ENCODE assay signal across 16 cellular contexts in the genomic region with DNA sequence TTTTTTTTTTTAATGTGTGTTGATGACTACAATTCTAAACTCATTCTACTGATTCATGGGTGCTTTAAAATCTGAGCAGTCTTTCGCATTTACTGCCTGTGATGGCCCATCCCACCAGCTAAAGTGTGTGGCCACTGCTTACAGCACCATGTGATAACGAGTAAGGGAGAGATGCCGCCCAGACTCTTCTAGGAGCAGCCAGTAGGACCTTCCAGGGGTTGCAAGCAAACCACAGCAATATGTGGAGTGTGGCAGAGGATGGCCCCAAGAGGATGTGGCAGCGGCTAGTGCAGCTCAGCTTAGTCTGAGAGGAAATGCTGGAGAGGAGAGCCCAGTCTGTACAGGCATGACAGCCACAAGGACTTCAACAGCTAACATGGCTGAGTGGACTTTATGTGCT. TPM values are rescaled to one million over a fixed set of nuclear protein-coding genes. Genes with fewer than 3 reads are reported as not detected.
DNase-seq lines count a peak whose midpoint lies in the region; ATAC-seq, FAIRE-seq and TF ChIP-seq lines count a peak whose summit lies in the region.
"Had no signal": no experiment of that assay in that cellular context is flagged by ENCODE, and none has a peak within 500 bp of the region (broad histone marks: within the 10 kb centered on the region; RNA-seq: fewer than 3 reads in every experiment).

No MANE protein-coding gene starts in this region.

- H3K9me3 ChIP-seq in DND-41 (ENCODE audit: insufficient read depth, low read length, severe bottlenecking): no peaks in the 10 kb centered on the region
- no peaks in the 10 kb centered on the region for H3K9me3 ChIP-seq in body of pancreas
- H3K9me3 ChIP-seq: testis had no signal

- H3K27me3 ChIP-seq in DND-41 (ENCODE audit: insufficient read depth, low read length, poor library complexity) (no peaks in the 10 kb centered on the region), body of pancreas (no peaks in the 10 kb centered on the region)
- H3K27me3 ChIP-seq: cardiac muscle cell, heart left ventricle, testis had no signal

- no peak overlapping the region for H3K4me2 ChIP-seq in DND-41 (ENCODE audit: insufficient read depth, low read length)

- FAIRE-seq in frontal cortex (lab: Jason Lieb, UNC): no peak
- FAIRE-seq: G401.6 had no signal

- no peaks in the 10 kb centered on the region for H3K4me1 ChIP-seq in DND-41 (ENCODE audit: insufficient read depth, low read length)
- peaks cover 31% of the 10 kb centered on the region for H3K4me1 ChIP-seq in body of pancreas

- no peak for TF ChIP-seq POLR2A in body of pancreas (IDR thresholded peaks at IDR 0.05)

- ATAC-seq in DND-41 (ENCODE audit: insufficient read depth, low read depth) (peak; percentile 68; the same call in 2 of the 3 replicates), GM19395 (IDR thresholded peaks at IDR 0.05; ENCODE audit: unreplicated experiment) (peak; percentile 39), body of pancreas (no peak), GM18511 (IDR thresholded peaks at IDR 0.05; ENCODE audit: unreplicated experiment) (no peak)
- peak; percentile 47 for ATAC-seq in effector memory CD8-positive, alpha-beta T cell (replicated peaks)
- ATAC-seq: heart left ventricle, left cardiac atrium, Panc1, right cardiac atrium had no signal

- H3K4me3 ChIP-seq in DND-41 (ENCODE audit: low read depth in 1 of 2, low read length in 2 of 2): no peak overlapping the region
- H3K4me3 ChIP-seq in body of pancreas: no peak overlapping the region
- H3K4me3 ChIP-seq: cardiac muscle cell, heart left ventricle, testis had no signal

- intact Hi-C loops in body of pancreas (cut with DNase I): no loop called here

- no peak overlapping the region for H2AFZ ChIP-seq in DND-41 (ENCODE audit: low read depth, low read length)

- no peaks in the 10 kb centered on the region for H3K79me2 ChIP-seq in DND-41 (ENCODE audit: insufficient read depth, low read length)

- no peaks in the 10 kb centered on the region for H3K9me3 Mint-ChIP-seq in T-helper 1 cell treated with Interleukin-12 subunit alpha and Interleukin-12 subunit beta and Interleukin-4 antibody, amounts not matched to agents 30 μg/mL and 1 μg/mL, for 36 hours
- H3K9me3 Mint-ChIP-seq in effector memory CD8-positive, alpha-beta T cell: no peaks in the 10 kb centered on the region

- DNase-seq in DND-41: peak; percentile 24
- peak in 1 of 3 experiments; percentile 14 for DNase-seq in effector memory CD8-positive, alpha-beta T cell
- DNase-seq in body of pancreas: no peak
- no peak for DNase-seq in epidermal melanocyte (ENCODE audit: insufficient read length, low spot score)
- DNase-seq in frontal cortex (ENCODE audit: low spot score in 2 of 2): no peak
- DNase-seq: heart left ventricle, left cardiac atrium, right cardiac atrium, testis had no signal

- H3K36me3 ChIP-seq in DND-41 (ENCODE audit: insufficient read depth, low read length) (no peaks in the 10 kb centered on the region), body of pancreas (replicated peaks in 1 of 2; ENCODE audit: insufficient read depth in 1 of 2, low read depth in 2 of 2) (no peaks in the 10 kb centered on the region)
- H3K36me3 ChIP-seq: cardiac muscle cell, heart left ventricle had no signal

- TF ChIP-seq CTCF in DND-41 (IDR thresholded peaks at IDR 0.05; ENCODE audit: borderline replicate concordance, extremely low read depth, low read length, poor library complexity, severe bottlenecking): no peak
- no peak for TF ChIP-seq CTCF in body of pancreas (IDR thresholded peaks at IDR 0.05)

- no peaks in the 10 kb centered on the region for H4K20me1 ChIP-seq in DND-41 (ENCODE audit: insufficient read depth, low read length)

- H3K9ac ChIP-seq in DND-41 (ENCODE audit: low read depth, low read length): no peak overlapping the region

- no peak overlapping the region for H3K27ac ChIP-seq in DND-41 (ENCODE audit: low read length)
- H3K27ac ChIP-seq in body of pancreas: no peak overlapping the region
- H3K27ac ChIP-seq: cardiac muscle cell, heart left ventricle, testis had no signal

- H3K27me3 Mint-ChIP-seq in T-helper 1 cell treated with Interleukin-12 subunit alpha and Interleukin-12 subunit beta and Interleukin-4 antibody, amounts not matched to agents 30 μg/mL and 1 μg/mL, for 36 hours (ENCODE audit: low read depth): peaks cover 3% of the 10 kb centered on the region
- no peaks in the 10 kb centered on the region for H3K27me3 Mint-ChIP-seq in effector memory CD8-positive, alpha-beta T cell

- H3K36me3 Mint-ChIP-seq in T-helper 1 cell treated with Interleukin-12 subunit alpha and Interleukin-12 subunit beta and Interleukin-4 antibody, amounts not matched to agents 30 μg/mL and 1 μg/mL, for 36 hours (ENCODE audit: low read depth): peaks cover 2% of the 10 kb centered on the region
- H3K36me3 Mint-ChIP-seq in effector memory CD8-positive, alpha-beta T cell (ENCODE audit: insufficient read depth): peaks cover 4% of the 10 kb centered on the region

- WGBS in body of pancreas, 2 donors: 69 to 97% methylated on average over 4 of the region's 4 CpGs

- peak overlapping the region; percentile 83 for H3K27ac Mint-ChIP-seq in T-helper 1 cell treated with Interleukin-12 subunit alpha and Interleukin-12 subunit beta and Interleukin-4 antibody, amounts not matched to agents 30 μg/mL and 1 μg/mL, for 36 hours
- H3K27ac Mint-ChIP-seq in effector memory CD8-positive, alpha-beta T cell: peak overlapping the region in 1 of 2 donors; percentile 35

- peak overlapping the region; percentile 30 for H3K4me3 Mint-ChIP-seq in T-helper 1 cell treated with Interleukin-12 subunit alpha and Interleukin-12 subunit beta and Interleukin-4 antibody, amounts not matched to agents 30 μg/mL and 1 μg/mL, for 36 hours
- no peak overlapping the region for H3K4me3 Mint-ChIP-seq in effector memory CD8-positive, alpha-beta T cell

- peaks cover 32% of the 10 kb centered on the region for H3K4me1 Mint-ChIP-seq in T-helper 1 cell treated with Interleukin-12 subunit alpha and Interleukin-12 subunit beta and Interleukin-4 antibody, amounts not matched to agents 30 μg/mL and 1 μg/mL, for 36 hours (ENCODE audit: low read depth)
- peaks cover 8 to 15% of the 10 kb centered on the region in 2 donors for H3K4me1 Mint-ChIP-seq in effector memory CD8-positive, alpha-beta T cell (ENCODE audit: low read depth in 2 of 2)

RNA-seq across cellular contexts. Expression of a gene that starts 14.9 kb away (rescaled TPM):
- total RNA-seq in body of pancreas (1 to 10 TPM; 1.3 to 2.6 TPM), frontal cortex (0.41 TPM)
- total RNA-seq: cardiac muscle cell, myocyte had no signal

RNA-seq across cellular contexts. Expression of a gene that starts 37.4 kb away (rescaled TPM):
- total RNA-seq in body of pancreas (not detected), frontal cortex (0.41 TPM)
- total RNA-seq: cardiac muscle cell, left cardiac atrium, myocyte, right cardiac atrium had no signal

RNA-seq across cellular contexts. Expression of a gene that starts 57.3 kb away (rescaled TPM):
- total RNA-seq in body of pancreas: under 1 TPM in 1 of 2 donors, not detected in 1; under 0.01 TPM
- 2.0 TPM for total RNA-seq in frontal cortex

Comparison
In these comparisons a context has a peak if more than half of its experiments do, and no peak if none do; other contexts are left out.
1. ATAC-seq: peak in DND-41 (single experiment), GM19395 (single experiment) and effector memory CD8-positive, alpha-beta T cell (single experiment); none in body of pancreas (single experiment) and GM18511 (single experiment).